ENCODE assay signal across 8 cellular contexts in the genomic region with DNA sequence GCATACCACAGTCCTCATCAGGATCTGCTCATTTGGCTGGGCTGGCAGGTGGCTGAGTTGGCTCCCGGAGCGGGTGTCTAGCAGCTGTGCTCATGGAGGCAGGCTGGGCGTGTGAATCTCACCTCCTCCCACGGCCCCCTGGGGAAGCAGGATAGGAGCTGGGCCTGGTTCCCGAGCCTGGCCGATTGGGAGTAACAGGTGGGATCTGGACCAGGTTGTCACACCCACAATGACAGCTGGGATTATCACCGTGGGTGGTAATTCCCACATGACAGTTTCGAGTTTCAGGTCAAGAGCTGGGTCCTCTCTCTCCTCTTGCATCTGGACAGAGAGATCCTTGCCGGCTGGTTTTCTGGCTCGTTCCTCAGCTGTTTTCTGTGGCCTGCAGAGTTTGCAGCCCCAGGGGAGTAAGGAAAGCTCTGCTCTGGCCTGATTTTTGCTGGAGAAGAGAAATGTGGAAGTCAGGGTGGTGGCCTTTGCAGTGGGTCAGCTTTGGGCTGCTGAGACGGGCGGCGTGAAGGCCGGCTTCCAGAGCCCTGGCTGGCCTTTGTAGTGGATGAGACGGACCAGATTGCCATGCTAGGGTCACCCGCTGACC. TPM values are rescaled to one million over a fixed set of nuclear protein-coding genes. Genes with fewer than 3 reads are reported as not detected.
DNase-seq lines count a peak whose midpoint lies in the region; ATAC-seq and TF ChIP-seq lines count a peak whose summit lies in the region.

No MANE protein-coding gene starts in this region.

- no peak overlapping the region for H2BK5ac ChIP-seq in H9 (ENCODE audit: insufficient read length, low read length)

- H3K9ac ChIP-seq in H9 (ENCODE audit: extremely low read depth, insufficient read length, low read length) (no peak overlapping the region), fibroblast of lung (ENCODE audit: insufficient read depth, low read length) (no peak overlapping the region)

- H3K4me2 ChIP-seq in H9 (ENCODE audit: insufficient read depth, insufficient read length, low read length) (no peak overlapping the region), fibroblast of lung (ENCODE audit: extremely low read depth, insufficient read depth, low read length) (no peak overlapping the region)

- no peak overlapping the region for H3K14ac ChIP-seq in H9 (ENCODE audit: insufficient read depth, low read length)

- DNase-seq in H9 (peak; percentile 61), NCI-H69 (lab: John Stamatoyannopoulos, UW) (peak; percentile 99), fibroblast of lung (ENCODE audit: low read depth in 2 of 2) (peak; percentile 67), posterior cingulate gyrus (peak; percentile 37 to 98 (median 86)), hepatic stellate cell (ENCODE audit: low spot score) (no peak), GOT3 (lab: John Stamatoyannopoulos, UW) (no peak), H4 (ENCODE audit: low spot score) (no peak)

- H2AFZ ChIP-seq in H9 (ENCODE audit: low read length): no peak overlapping the region
- H2AFZ ChIP-seq in fibroblast of lung (ENCODE audit: low read length): no peak overlapping the region

- peaks cover 29 to 37% (median 33%) of the 10 kb centered on the region in 3 experiments for H3K36me3 Mint-ChIP-seq in H9 (ENCODE audit: insufficient read depth in 1 of 3, low read depth in 3 of 3)

- H3K23ac ChIP-seq in H9 (ENCODE audit: insufficient read length, low read depth, low read length): no peak overlapping the region

- H3T11ph ChIP-seq in H9 (ENCODE audit: low read length): no peak overlapping the region

- peaks cover 0 to 2% of the 10 kb centered on the region in 2 experiments; a peak in 2 of 5 replicates for H3K9me3 Mint-ChIP-seq in H9

- H3K36me3 ChIP-seq in fibroblast of lung (ENCODE audit: control insufficient read depth, insufficient read depth, low read length): no peaks in the 10 kb centered on the region

- peaks cover 71 to 73% of the 10 kb centered on the region in 2 experiments for H3K4me1 Mint-ChIP-seq in H9

- H3K56ac ChIP-seq in H9 (ENCODE audit: insufficient read length, low read depth, low read length): no peak overlapping the region

- no peak overlapping the region for H3K4ac ChIP-seq in H9 (ENCODE audit: low read depth, low read length)

- H3K27me3 ChIP-seq in H9 (ENCODE audit: insufficient read depth, low read length): no peaks in the 10 kb centered on the region
- no peaks in the 10 kb centered on the region for H3K27me3 ChIP-seq in fibroblast of lung (ENCODE audit: control insufficient read depth, insufficient read depth, low read length)

- H3K79me2 ChIP-seq in H9 (ENCODE audit: insufficient read depth, low read length): peaks cover 34% of the 10 kb centered on the region; the same call in 1 of the 2 replicates
- peaks cover 14% of the 10 kb centered on the region for H3K79me2 ChIP-seq in fibroblast of lung (ENCODE audit: control insufficient read depth, insufficient read depth, low read length)

- H2BK12ac ChIP-seq in H9 (ENCODE audit: insufficient read length, low read depth, low read length): no peak overlapping the region

- ATAC-seq in GM19467 (IDR thresholded peaks at IDR 0.05; ENCODE audit: unreplicated experiment): no peak

- WGBS in H9 (ENCODE audit: extremely low coverage, insufficient read length, low lambda C conversion rate): no CpG with 5 or more reads among the region's 16 CpGs

- H2BK20ac ChIP-seq in H9 (ENCODE audit: low read depth, low read length, poor library complexity, severe bottlenecking): no peak overlapping the region

- H3K4me3 Mint-ChIP-seq in H9: peak overlapping the region in 1 of 2 experiments; percentile 51; a peak in 3 of 5 replicates

- peak overlapping the region; percentile 82 to 96 (median 94) for H3K27ac Mint-ChIP-seq in H9

- H3K4me3 ChIP-seq in fibroblast of lung (replicated peaks in 1 of 4; ENCODE audit: control extremely low read depth in 1 of 4, insufficient read depth in 1 of 4, low read depth in 3 of 4, low read length in 4 of 4): no peak overlapping the region

- no peaks in the 10 kb centered on the region for H3K27me3 Mint-ChIP-seq in H9 (ENCODE audit: low read depth)

- H2BK15ac ChIP-seq in H9 (ENCODE audit: low read depth, low read length): no peak overlapping the region

- TF ChIP-seq CTCF in H9 (conservative IDR thresholded peaks at IDR 0.05) (no peak), fibroblast of lung (conservative IDR thresholded peaks at IDR 0.05 in 1 of 2, IDR thresholded peaks at IDR 0.05 in 1 of 2; ENCODE audit: low read depth in 1 of 2, low read length in 2 of 2) (no peak)

- H3K4me1 ChIP-seq in H9 (ENCODE audit: insufficient read depth, low read length): peaks cover 17% of the 10 kb centered on the region; the same call in 1 of the 2 replicates
- H3K4me1 ChIP-seq in fibroblast of lung (ENCODE audit: control insufficient read depth, extremely low read depth, insufficient read depth, low read length): peaks cover 18% of the 10 kb centered on the region

- H3K9me3 ChIP-seq in H9 (ENCODE audit: control insufficient read depth, low read depth, low read length) (no peaks in the 10 kb centered on the region), fibroblast of lung (ENCODE audit: control insufficient read depth, insufficient read depth, low read depth, low read length) (no peaks in the 10 kb centered on the region)

- intact Hi-C loops in posterior cingulate gyrus (cut with DNase I): loop anchor here (5.0 kb wide), 1 partner anchor 45 kb away; no protein-coding TSS in a partner anchor

- no peak overlapping the region for H3K18ac ChIP-seq in H9 (ENCODE audit: insufficient read length, low read depth, low read length)

- no peak overlapping the region for H2BK120ac ChIP-seq in H9 (ENCODE audit: low read depth, low read length, poor library complexity, severe bottlenecking)

- H4K91ac ChIP-seq in H9 (ENCODE audit: insufficient read length, low read depth, low read length): no peak overlapping the region

- H4K8ac ChIP-seq in H9 (replicated peaks; ENCODE audit: insufficient read length, low read depth, low read length): no peak overlapping the region

- no peak overlapping the region for H4K5ac ChIP-seq in H9 (ENCODE audit: insufficient read length, low read depth, low read length)

- no peaks in the 10 kb centered on the region for H3K23me2 ChIP-seq in H9 (ENCODE audit: insufficient read length, low read depth, low read length, poor library complexity, severe bottlenecking)

- no peaks in the 10 kb centered on the region for H4K20me1 ChIP-seq in H9 (ENCODE audit: control insufficient read depth, insufficient read depth, insufficient read length)
- H4K20me1 ChIP-seq in fibroblast of lung (ENCODE audit: control insufficient read depth, extremely low read depth, insufficient read depth, low read length): no peaks in the 10 kb centered on the region

- H3K27ac ChIP-seq in H9 (ENCODE audit: insufficient read length, low read depth, low read length) (no peak overlapping the region), fibroblast of lung (ENCODE audit: insufficient read depth, low read length) (no peak overlapping the region)

- peaks cover 8% of the 10 kb centered on the region for H3K79me1 ChIP-seq in H9 (ENCODE audit: insufficient read depth, low read depth, low read length, poor library complexity, severe bottlenecking)

- no peak overlapping the region for H2AK5ac ChIP-seq in H9 (ENCODE audit: insufficient read length, low read length)

RNA-seq across cellular contexts. Expression of a gene that starts 57.0 kb away (rescaled TPM):
- total RNA-seq in H9 (2021) (77.0 and 81.6 TPM in 2 replicates), fibroblast of lung (33.4 and 66.6 TPM in 2 replicates)
- polyA plus RNA-seq in fibroblast of lung: 15.7 and 42.7 TPM in 2 replicates
- 21.1 and 61.8 TPM in 2 replicates for polyA plus RNA-seq in fibroblast of lung (2012)
- 157 and 274 TPM in 2 replicates for polyA minus RNA-seq in fibroblast of lung (ENCODE audit: low replicate concordance)
- 8.4 and 10.1 TPM in 2 replicates for total RNA-seq in H4 (2014; rRNA removed; shearing (Covaris generic))

Comparison
In these comparisons a context has a peak if more than half of its experiments do, and no peak if none do; other contexts are left out.
1. DNase-seq: peak in H9 (single experiment), NCI-H69 (single experiment), fibroblast of lung (2 of 2) and posterior cingulate gyrus (10 of 10); none in hepatic stellate cell (single experiment), GOT3 (single experiment) and H4 (single experiment).